In the genomic region with DNA sequence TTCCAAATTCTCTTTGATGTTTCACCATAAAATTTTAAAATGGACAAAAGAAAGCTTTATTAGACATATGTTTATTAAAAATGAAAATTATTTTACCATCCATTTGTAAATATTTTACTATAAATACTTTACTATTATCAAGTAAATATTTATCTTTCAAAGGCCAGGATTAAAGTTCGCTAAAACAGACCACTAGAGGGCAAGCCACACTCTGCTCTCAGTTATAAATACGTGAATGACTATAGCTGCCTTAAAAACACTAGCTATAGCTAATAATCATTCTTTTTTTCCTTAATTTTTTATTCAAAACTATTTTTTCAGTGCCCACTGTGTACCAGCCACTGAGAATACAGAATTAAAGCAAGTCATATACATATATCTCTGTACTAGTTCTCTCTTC, we compare ENCODE assay signal across 8 cellular contexts. TPM values are rescaled to one million over a fixed set of nuclear protein-coding genes. Genes with fewer than 3 reads are reported as not detected.
A peak's percentile ranks its signal among the peaks of the same experiment; 100 is the strongest.
DNase-seq lines count a peak whose midpoint lies in the region; ATAC-seq, FAIRE-seq and TF ChIP-seq lines count a peak whose summit lies in the region.

No MANE protein-coding gene starts in this region.

- no peaks in the 10 kb centered on the region for H4K20me1 ChIP-seq in Karpas-422 (ENCODE audit: insufficient read depth, low read depth, low read length)
- H4K20me1 ChIP-seq in K562 (replicated peaks; ENCODE audit: control insufficient read depth, insufficient read depth, low read length): no peaks in the 10 kb centered on the region

- no peak for TF ChIP-seq POLR2A in K562 (conservative IDR thresholded peaks at IDR 0.05)
- no peak for TF ChIP-seq POLR2A in suprapubic skin (IDR thresholded peaks at IDR 0.05)

- no peak for FAIRE-seq in K562 (lab: Jason Lieb, UNC)

- WGBS in K562 (ENCODE audit: insufficient coverage, low coverage, missing lambda C conversion rate): 2% methylated on average over 2 of the region's 2 CpGs
- WGBS in neuronal stem cell (ENCODE audit: extremely low coverage in 2 of 2, insufficient read length in 2 of 2, insufficient replicate concordance in 1 of 2), 2 donors: no CpG with 5 or more reads among the region's 2 CpGs
- WGBS in suprapubic skin: 8% methylated on average over 2 of the region's 2 CpGs

- no peak overlapping the region for H2BK120ac ChIP-seq in neuronal stem cell (ENCODE audit: low read depth, low read length)

- no peak overlapping the region for H3K14ac ChIP-seq in neuronal stem cell (ENCODE audit: low read length)

- H3K79me1 ChIP-seq in neuronal stem cell (ENCODE audit: low read depth, low read length): no peaks in the 10 kb centered on the region

- in situ Hi-C loops in K562 (cut with MboI): loop anchor here (25.0 kb wide), 1 partner anchor 348 kb away; no protein-coding TSS in a partner anchor

- POLR2A ChIA-PET in K562 (lab: Yijun Ruan, JAX): no interaction called here

- no peak for TF ChIP-seq EP300 in K562 (IDR thresholded peaks at IDR 0.05; ENCODE audit: low read length)
- TF ChIP-seq EP300 in suprapubic skin (IDR thresholded peaks at IDR 0.05): no peak

- no peak overlapping the region for H3K18ac ChIP-seq in neuronal stem cell (ENCODE audit: low read length)

- H3K27me3 ChIP-seq in GM06990 (replicated peaks; ENCODE audit: control insufficient read depth, insufficient read depth, low read length) (no peaks in the 10 kb centered on the region), Karpas-422 (ENCODE audit: low read length) (no peaks in the 10 kb centered on the region), K562 (ENCODE audit: control insufficient read depth in 2 of 2, insufficient read depth in 2 of 2, low read length in 2 of 2) (no peaks in the 10 kb centered on the region), MG63 (no peaks in the 10 kb centered on the region), neuronal stem cell (ENCODE audit: control insufficient read depth in 3 of 3, insufficient read depth in 3 of 3, low read depth in 1 of 3, low read length in 3 of 3) (no peaks in the 10 kb centered on the region), suprapubic skin (no peaks in the 10 kb centered on the region)

- H3K4me1 ChIP-seq in Karpas-422 (ENCODE audit: low read length) (no peaks in the 10 kb centered on the region), K562 (replicated peaks in 1 of 2; ENCODE audit: control insufficient read depth in 2 of 2, insufficient read depth in 2 of 2, low read length in 2 of 2) (no peaks in the 10 kb centered on the region), neuronal stem cell (ENCODE audit: control insufficient read depth in 2 of 2, insufficient read depth in 1 of 2, low read depth in 1 of 2, low read length in 2 of 2) (peaks cover 2 to 4% of the 10 kb centered on the region in 2 donors), suprapubic skin (no peaks in the 10 kb centered on the region)

- H3K9me2 ChIP-seq in Karpas-422 (replicated peaks; ENCODE audit: insufficient read depth, low read length): no peaks in the 10 kb centered on the region

- H2BK15ac ChIP-seq in neuronal stem cell (ENCODE audit: low read length): no peak overlapping the region

- no peak for ATAC-seq in K562

- no peaks in the 10 kb centered on the region for H3K9me1 ChIP-seq in K562 (ENCODE audit: control insufficient read depth, insufficient read depth, low read length)

- no peak overlapping the region for H2BK5ac ChIP-seq in neuronal stem cell (ENCODE audit: low read length)

- H3K4me3 ChIP-seq in GM06990 (replicated peaks; ENCODE audit: low read depth, low read length) (no peak overlapping the region), Karpas-422 (ENCODE audit: low read length) (no peak overlapping the region), K562 (no peak overlapping the region), MG63 (no peak overlapping the region), neuronal stem cell (ENCODE audit: low read length in 2 of 2) (no peak overlapping the region), suprapubic skin (no peak overlapping the region)

- no peaks in the 10 kb centered on the region for H3K36me3 ChIP-seq in GM06990 (ENCODE audit: control insufficient read depth, insufficient read depth, low read length)
- no peaks in the 10 kb centered on the region for H3K36me3 ChIP-seq in Karpas-422 (ENCODE audit: insufficient read depth, low read length)
- H3K36me3 ChIP-seq in K562 (ENCODE audit: control insufficient read depth, insufficient read depth, low read length): no peaks in the 10 kb centered on the region
- H3K36me3 ChIP-seq in MG63: no peaks in the 10 kb centered on the region
- H3K36me3 ChIP-seq in neuronal stem cell (replicated peaks in 1 of 2; ENCODE audit: control insufficient read depth in 2 of 2, insufficient read depth in 2 of 2, low read length in 2 of 2): no peaks in the 10 kb centered on the region
- no peaks in the 10 kb centered on the region for H3K36me3 ChIP-seq in suprapubic skin

- no peak overlapping the region for H2AK5ac ChIP-seq in neuronal stem cell (ENCODE audit: low read depth, low read length)

- intact Hi-C loops in K562 (cut with micrococcal nuclease): no loop called here

- H2BK12ac ChIP-seq in neuronal stem cell (ENCODE audit: low read length): no peak overlapping the region

- no peak overlapping the region for H4K91ac ChIP-seq in neuronal stem cell (ENCODE audit: low read depth, low read length, poor library complexity)

- BruUV-seq in K562 (replicated peaks; lab: Mats Ljungman, UMichigan): no TSS peak

- H3K9me3 ChIP-seq in Karpas-422 (ENCODE audit: low read length): no peaks in the 10 kb centered on the region
- no peaks in the 10 kb centered on the region for H3K9me3 ChIP-seq in K562 (replicated peaks; ENCODE audit: control insufficient read depth, insufficient read depth, low read depth, low read length)
- no peaks in the 10 kb centered on the region for H3K9me3 ChIP-seq in MG63
- H3K9me3 ChIP-seq in neuronal stem cell (replicated peaks in 1 of 2; ENCODE audit: control insufficient read depth in 2 of 2, insufficient read depth in 1 of 2, low read depth in 1 of 2, low read length in 2 of 2): no peaks in the 10 kb centered on the region
- H3K9me3 ChIP-seq in suprapubic skin: no peaks in the 10 kb centered on the region

- no peak for DNase-seq in GM06990 (ENCODE audit: extremely low read depth, insufficient read length)
- DNase-seq in Karpas-422: peak; percentile 53
- peak; percentile 8 to 17 (median 11) for DNase-seq in K562 (ENCODE audit: extremely low read depth in 1 of 4, low spot score in 3 of 4)
- DNase-seq in myocyte (ENCODE audit: low read depth): peak; percentile 45
- DNase-seq in MG63: no peak
- no peak for DNase-seq in iPS-NIHi11 (ENCODE audit: low spot score)
- DNase-seq in neuronal stem cell (ENCODE audit: low spot score): no peak
- no peak for DNase-seq in suprapubic skin (ENCODE audit: low spot score in 2 of 2)

- TF ChIP-seq RAD21 in K562 (CRISPR knock-in tag; conservative IDR thresholded peaks at IDR 0.05 in 1 of 2, IDR thresholded peaks at IDR 0.05 in 1 of 2): peak in 1 of 2 experiments; percentile 46; a peak in 3 of 4 replicates

- H2AFZ ChIP-seq in Karpas-422 (ENCODE audit: low read length) (no peak overlapping the region), K562 (ENCODE audit: low read depth, low read length) (no peak overlapping the region), neuronal stem cell (ENCODE audit: low read length) (no peak overlapping the region)

- H3K23ac ChIP-seq in neuronal stem cell (ENCODE audit: low read depth, low read length, poor library complexity): no peak overlapping the region

- H4K8ac ChIP-seq in neuronal stem cell (ENCODE audit: low read depth, low read length): no peak overlapping the region

- peak; percentile 50 for TF ChIP-seq CTCF in GM06990 (IDR thresholded peaks at IDR 0.05; ENCODE audit: insufficient read depth, low read length, poor library complexity, severe bottlenecking)
- peak in 2 of 3 experiments; percentile 39 to 57; a peak in 3 of 6 replicates for TF ChIP-seq CTCF in K562 (IDR thresholded peaks at IDR 0.05 in 2 of 3, conservative IDR thresholded peaks at IDR 0.05 in 1 of 3; ENCODE audit: insufficient read depth in 2 of 3, low read depth in 1 of 3, low read length in 3 of 3)
- peak in 1 of 2 donors; percentile 15 for TF ChIP-seq CTCF in suprapubic skin (IDR thresholded peaks at IDR 0.05)

- no peak overlapping the region for H3K27ac ChIP-seq in Karpas-422 (ENCODE audit: low read length)
- H3K27ac ChIP-seq in K562 (ENCODE audit: extremely low read depth, low read depth, low read length): no peak overlapping the region
- no peak overlapping the region for H3K27ac ChIP-seq in neuronal stem cell (replicated peaks; ENCODE audit: low read length)
- H3K27ac ChIP-seq in suprapubic skin: no peak overlapping the region

- H3K4me2 ChIP-seq in Karpas-422 (ENCODE audit: low read depth, low read length, poor library complexity, severe bottlenecking) (no peak overlapping the region), K562 (ENCODE audit: insufficient read depth, low read length) (no peak overlapping the region), neuronal stem cell (ENCODE audit: insufficient read depth, low read length, poor library complexity, severe bottlenecking) (no peak overlapping the region)

- H3K79me2 ChIP-seq in Karpas-422 (ENCODE audit: low read length): no peaks in the 10 kb centered on the region
- H3K79me2 ChIP-seq in K562 (ENCODE audit: control insufficient read depth, insufficient read depth, low read length): no peaks in the 10 kb centered on the region

- no peak overlapping the region for H3K9ac ChIP-seq in Karpas-422 (ENCODE audit: low read length)
- H3K9ac ChIP-seq in K562 (ENCODE audit: insufficient read depth in 1 of 2, low read depth in 2 of 2, low read length in 2 of 2): no peak overlapping the region
- no peak overlapping the region for H3K9ac ChIP-seq in neuronal stem cell (ENCODE audit: low read depth, low read length, poor library complexity)

- no peak overlapping the region for H3K4ac ChIP-seq in neuronal stem cell (ENCODE audit: low read length)

- CTCF ChIA-PET in K562 (lab: Yijun Ruan, JAX; ENCODE audit: low intra/inter-chr PET ratio): interaction anchor here (0.6 kb wide), 1 partner anchor 20 kb away, joined by 3 read pairs; no protein-coding TSS in a partner anchor

RNA-seq across cellular contexts. Expression of a gene that starts 38.6 kb away (rescaled TPM):
- total RNA-seq in Karpas-422 (2014; rRNA removed; shearing (Covaris generic); ENCODE audit: low replicate concordance): not detected in 2 replicates
- not detected in 2 replicates for total RNA-seq in K562 (2011; cell fraction: chromatin; rRNA removed; ENCODE audit: low replicate concordance)
- under 0.01 TPM in 1 of 2 replicates, not detected in the other for total RNA-seq in K562 (2011; cell fraction: nucleolus; rRNA removed)
- not detected in 2 replicates for total RNA-seq in K562 (2011; cell fraction: nucleoplasm; rRNA removed)
- total RNA-seq in K562 (2014; rRNA removed): 0.05 and 0.12 TPM in 2 replicates
- total RNA-seq in K562 (2014; rRNA removed; fragmentation: Illumina TruSeq; extraction: Trizol): 0.03 and 0.04 TPM in 2 replicates
- 0.04 TPM in 2 replicates for total RNA-seq in K562 (2015; rRNA removed; fragmentation: Illumina TruSeq; extraction: Trizol)
- total RNA-seq in K562 (2021): 0.02 TPM in 2 replicates
- polyA plus RNA-seq in K562 (2011; rRNA removed): 0.10 and 0.99 TPM in 2 replicates
- polyA plus RNA-seq in K562 (2011; cell fraction: cytosol; rRNA removed): 0.01 and 1.0 TPM in 2 replicates
- 0.11 and 0.98 TPM in 2 replicates for polyA plus RNA-seq in K562 (2011; cell fraction: nucleus; rRNA removed)
- polyA plus RNA-seq in K562 (2012): 0.01 and 0.04 TPM in 2 replicates
- polyA plus RNA-seq in K562 (2014; fragmentation: Illumina TruSeq; extraction: Trizol): 0.03 TPM in 1 of 2 replicates, not detected in the other
- polyA plus RNA-seq in K562 (2014; fragmentation: Nextera tagmentation; extraction: Ambion mirVana): under 1 TPM in 1 of 2 experiments, not detected in 1; under 0.01 TPM
- 0.01 TPM in 1 of 2 replicates, not detected in the other for polyA plus RNA-seq in K562 (2014; rRNA removed)
- polyA minus RNA-seq in K562 (2011; rRNA and poly(A)+ RNA removed): 0.11 and 4.3 TPM in 2 replicates
- polyA minus RNA-seq in K562 (2011; cell fraction: cytosol; rRNA and poly(A)+ RNA removed): 0.91 TPM in 1 of 2 replicates, not detected in the other
- polyA minus RNA-seq in K562 (2011; cell fraction: nucleus; rRNA and poly(A)+ RNA removed): 0.27 and 6.1 TPM in 2 replicates
- total RNA-seq in myocyte: 0.31 and 0.35 TPM in 2 replicates
- 1.5 TPM for polyA plus RNA-seq in myocyte (2012)
- total RNA-seq in MG63 (2014; rRNA removed; shearing (Covaris generic); ENCODE audit: low replicate concordance): not detected in 2 replicates
- 1.3 TPM for polyA plus RNA-seq in neuronal stem cell (2013, experiment 1 of 2)
- polyA plus RNA-seq in neuronal stem cell (2013, experiment 2 of 2): 1.4 TPM
- 1 to 10 TPM in 3 of 4 donors, under 1 TPM in 1; 0.98 to 2.3 (median 1.2) TPM for total RNA-seq in suprapubic skin

Comparison
In these comparisons a context has a peak if more than half of its experiments do, and no peak if none do; other contexts are left out.
1. DNase-seq: peak in Karpas-422 (single experiment), K562 (4 of 4) and myocyte (single experiment); none in GM06990 (single experiment), MG63 (single experiment), iPS-NIHi11 (single experiment), neuronal stem cell (single experiment) and suprapubic skin (0 of 2).